In the genomic region with DNA sequence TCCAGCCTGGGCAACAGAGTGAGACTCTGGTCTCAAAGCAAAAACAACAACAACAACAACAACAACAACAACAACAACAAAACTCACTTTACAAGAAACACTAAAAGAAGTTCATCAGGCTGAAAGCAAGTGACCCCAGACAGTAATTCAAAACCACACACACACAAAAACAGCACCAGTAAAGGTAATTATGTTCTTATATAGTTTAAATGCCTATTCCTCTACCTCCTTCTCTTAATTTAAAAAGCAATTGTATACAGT, we compare ENCODE assay signal across 13 cellular contexts. TPM values are rescaled to one million over a fixed set of nuclear protein-coding genes. Genes with fewer than 3 reads are reported as not detected.
A peak's percentile ranks its signal among the peaks of the same experiment; 100 is the strongest.
DNase-seq lines count a peak whose midpoint lies in the region; ATAC-seq, FAIRE-seq and TF ChIP-seq lines count a peak whose summit lies in the region.
"Had no signal": no experiment of that assay in that cellular context is flagged by ENCODE, and none has a peak within 500 bp of the region (broad histone marks: within the 10 kb centered on the region; RNA-seq: fewer than 3 reads in every experiment).

No MANE protein-coding gene starts in this region.

- no peaks in the 10 kb centered on the region for H3K9me1 ChIP-seq in endothelial cell of umbilical vein (replicated peaks; ENCODE audit: control insufficient read depth, extremely low read depth, insufficient read depth, low read length)

- TSS peak; percentile 59 for BruUV-seq in OCI-LY7 (replicated peaks; lab: Mats Ljungman, UMichigan)
- no TSS peak for BruUV-seq in endothelial cell of umbilical vein (replicated peaks; lab: Mats Ljungman, UMichigan)

- no peaks in the 10 kb centered on the region for H3K27me3 ChIP-seq in endothelial cell of umbilical vein (ENCODE audit: control insufficient read depth in 2 of 2, insufficient read depth in 2 of 2, low read length in 2 of 2)
- H3K27me3 ChIP-seq in smooth muscle cell (ENCODE audit: low read depth), result no peaks in the 10 kb centered on the region
- H3K27me3 ChIP-seq in SJCRH30, result no peaks in the 10 kb centered on the region
- H3K27me3 ChIP-seq: cardiac muscle cell had no signal

- H3K9me2 ChIP-seq in OCI-LY7 (ENCODE audit: insufficient read depth, low read length), result no peaks in the 10 kb centered on the region

- H4K20me1 ChIP-seq in OCI-LY7 (ENCODE audit: insufficient read depth, low read length), result no peaks in the 10 kb centered on the region
- H4K20me1 ChIP-seq in endothelial cell of umbilical vein (replicated peaks; ENCODE audit: control insufficient read depth, extremely low read depth, insufficient read depth, low read length), result no peaks in the 10 kb centered on the region
- peaks cover 50% of the 10 kb centered on the region for H4K20me1 ChIP-seq in smooth muscle cell (ENCODE audit: low read depth)

- CTCF ChIA-PET in activated naive CD4-positive, alpha-beta T cell treated with anti-CD3 and anti-CD28 coated beads for 36 hours (lab: Charles Lee), result no interaction called here
- CTCF ChIA-PET in OCI-LY7 (lab: Charles Lee; ENCODE audit: unreplicated experiment), result no interaction called here
- CTCF ChIA-PET in endothelial cell of umbilical vein (lab: Charles Lee), result no interaction called here

- peaks cover 7% of the 10 kb centered on the region for H3K9me3 Mint-ChIP-seq in activated naive CD4-positive, alpha-beta T cell treated with anti-CD3 and anti-CD28 coated beads for 36 hours

- peaks cover 65% of the 10 kb centered on the region for H3K79me2 ChIP-seq in OCI-LY7 (ENCODE audit: insufficient read depth, low read depth, low read length)
- peaks cover 61% of the 10 kb centered on the region for H3K79me2 ChIP-seq in endothelial cell of umbilical vein (ENCODE audit: control insufficient read depth, insufficient read depth, low read length)
- H3K79me2 ChIP-seq in smooth muscle cell (ENCODE audit: low read depth), result peaks cover 62% of the 10 kb centered on the region

- FAIRE-seq in endothelial cell of umbilical vein (lab: Jason Lieb, UNC), result no peak
- FAIRE-seq: H54 had no signal

- dilution Hi-C loops in endothelial cell of umbilical vein (cut with MboI; ENCODE audit: extremely low pct_ligation_motif_present, low sequenced_read_pairs), result no loop called here

- H3K4me2 ChIP-seq in OCI-LY7 (ENCODE audit: low read length) (peak overlapping the region; percentile 91), endothelial cell of umbilical vein (ENCODE audit: insufficient read depth, low read length) (peak overlapping the region; percentile 82), smooth muscle cell (peak overlapping the region; percentile 90)

- H3K27me3 Mint-ChIP-seq in activated naive CD4-positive, alpha-beta T cell treated with anti-CD3 and anti-CD28 coated beads for 36 hours (ENCODE audit: low read depth), result no peaks in the 10 kb centered on the region

- H3K4me3 Mint-ChIP-seq in activated naive CD4-positive, alpha-beta T cell treated with anti-CD3 and anti-CD28 coated beads for 36 hours, result peak overlapping the region; percentile 90

- H3K36me3 Mint-ChIP-seq in activated naive CD4-positive, alpha-beta T cell treated with anti-CD3 and anti-CD28 coated beads for 36 hours (ENCODE audit: low read depth), result peaks cover 16% of the 10 kb centered on the region

- H3K4me3 ChIP-seq in OCI-LY7 (ENCODE audit: low read depth, low read length, poor library complexity, severe bottlenecking) (peak overlapping the region; percentile 96), endothelial cell of umbilical vein (replicated peaks in 1 of 3; ENCODE audit: insufficient read depth in 1 of 3, low read depth in 1 of 3, low read length in 3 of 3) (no peak overlapping the region), smooth muscle cell (peak overlapping the region; percentile 80), SJCRH30 (no peak overlapping the region)
- H3K4me3 ChIP-seq: lung had no signal

- H3F3A ChIP-seq in smooth muscle cell (ENCODE audit: low read depth), result no peaks in the 10 kb centered on the region

- TF ChIP-seq POLR2A in endothelial cell of umbilical vein (IDR thresholded peaks at IDR 0.05; ENCODE audit: low read depth, low read length), result no peak

- no peak for ATAC-seq in Right ventricle myocardium superior (ENCODE audit: poor library complexity)

- no peak for DNase-seq in activated naive CD4-positive, alpha-beta T cell treated with anti-CD3 and anti-CD28 coated beads for 36 hours
- DNase-seq in activated naive CD4-positive, alpha-beta T cell treated with anti-CD3 and anti-CD28 coated beads, Interleukin-2, amount 50 U/mL, for 16 hours, result no peak
- DNase-seq in OCI-LY7 (ENCODE audit: low spot score) (no peak), endothelial cell of umbilical vein (ENCODE audit: low read depth, low spot score) (no peak), smooth muscle cell (lab: John Stamatoyannopoulos, UW; ENCODE audit: unreplicated experiment) (no peak), CD1c-positive myeloid dendritic cell (ENCODE audit: extremely low spot score) (no peak), Right ventricle myocardium superior (no peak), SJCRH30 (no peak)
- DNase-seq: NCI-H1417, NCI-H510A had no signal

- no peak for TF ChIP-seq CTCF in OCI-LY7 (conservative IDR thresholded peaks at IDR 0.05; ENCODE audit: low read length)
- TF ChIP-seq CTCF in endothelial cell of umbilical vein (IDR thresholded peaks at IDR 0.05; ENCODE audit: extremely low read depth in 1 of 2, insufficient read depth in 1 of 2, low read depth in 1 of 2, low read length in 2 of 2), result no peak
- TF ChIP-seq CTCF in smooth muscle cell (IDR thresholded peaks at IDR 0.05; ENCODE audit: borderline replicate concordance, insufficient read depth, poor library complexity, severe bottlenecking), result no peak

- H3K9me3 ChIP-seq in OCI-LY7 (ENCODE audit: low read length), result peaks cover 24% of the 10 kb centered on the region; the same call in 1 of the 2 replicates
- H3K9me3 ChIP-seq in endothelial cell of umbilical vein (replicated peaks; ENCODE audit: control insufficient read depth, insufficient read depth, low read length), result no peaks in the 10 kb centered on the region
- H3K9me3 ChIP-seq in smooth muscle cell (replicated peaks; ENCODE audit: low read depth), result no peaks in the 10 kb centered on the region
- peaks cover 8% of the 10 kb centered on the region; the same call in 1 of the 2 replicates for H3K9me3 ChIP-seq in SJCRH30 (replicated peaks)

- intact Hi-C loops in activated naive CD4-positive, alpha-beta T cell treated with anti-CD3 and anti-CD28 coated beads for 36 hours (cut with micrococcal nuclease), result no loop called here
- intact Hi-C loops in OCI-LY7 (cut with micrococcal nuclease; ENCODE audit: unreplicated experiment) (no loop called here), endothelial cell of umbilical vein (cut with micrococcal nuclease) (no loop called here), Right ventricle myocardium superior (cut with DNase I) (no loop called here)

- peaks cover 51% of the 10 kb centered on the region for H3K4me1 Mint-ChIP-seq in activated naive CD4-positive, alpha-beta T cell treated with anti-CD3 and anti-CD28 coated beads for 36 hours (ENCODE audit: low read depth)

- H2AFZ ChIP-seq in OCI-LY7 (ENCODE audit: low read length), result no peak overlapping the region
- no peak overlapping the region for H2AFZ ChIP-seq in endothelial cell of umbilical vein (ENCODE audit: low read depth, low read length)
- no peak overlapping the region for H2AFZ ChIP-seq in smooth muscle cell (ENCODE audit: low read depth)

- peaks cover 51% of the 10 kb centered on the region for H3K36me3 ChIP-seq in OCI-LY7 (ENCODE audit: insufficient read depth, low read length)
- H3K36me3 ChIP-seq in endothelial cell of umbilical vein (ENCODE audit: control insufficient read depth in 2 of 2, extremely low read depth in 1 of 2, insufficient read depth in 2 of 2, low read length in 2 of 2), result peaks cover 0 to 2% of the 10 kb centered on the region in 2 experiments
- H3K36me3 ChIP-seq in smooth muscle cell (ENCODE audit: low read depth), result no peaks in the 10 kb centered on the region
- H3K36me3 ChIP-seq in SJCRH30, result peaks cover 28% of the 10 kb centered on the region; the same call in 1 of the 2 replicates

- no peak overlapping the region for H3K27ac ChIP-seq in OCI-LY7 (ENCODE audit: low read depth, low read length, poor library complexity, severe bottlenecking)
- H3K27ac ChIP-seq in endothelial cell of umbilical vein (ENCODE audit: insufficient read depth, low read depth, low read length), result no peak overlapping the region
- no peak overlapping the region for H3K27ac ChIP-seq in smooth muscle cell (ENCODE audit: low read depth)
- no peak overlapping the region for H3K27ac ChIP-seq in SJCRH30

- peaks cover 38% of the 10 kb centered on the region for H3K4me1 ChIP-seq in OCI-LY7 (ENCODE audit: insufficient read depth, low read length, poor library complexity, severe bottlenecking)
- peaks cover 12% of the 10 kb centered on the region for H3K4me1 ChIP-seq in endothelial cell of umbilical vein (ENCODE audit: control insufficient read depth, extremely low read depth, insufficient read depth, low read length)
- H3K4me1 ChIP-seq in smooth muscle cell (ENCODE audit: low read depth), result peaks cover 6% of the 10 kb centered on the region
- peaks cover 13% of the 10 kb centered on the region for H3K4me1 ChIP-seq in SJCRH30

- no peak overlapping the region for H3K9ac ChIP-seq in endothelial cell of umbilical vein (replicated peaks; ENCODE audit: extremely low read depth, insufficient read depth, low read length)
- H3K9ac ChIP-seq in smooth muscle cell (ENCODE audit: low read depth), result no peak overlapping the region

- no peak overlapping the region for H3K27ac Mint-ChIP-seq in activated naive CD4-positive, alpha-beta T cell treated with anti-CD3 and anti-CD28 coated beads for 36 hours

- POLR2A ChIA-PET in OCI-LY7 (lab: Charles Lee) (interaction anchor here (0.7 kb wide), 1 partner anchor 878 kb away, joined by 3 read pairs; no protein-coding TSS in a partner anchor), endothelial cell of umbilical vein (lab: Charles Lee) (no interaction called here)

RNA-seq across cellular contexts. Expression of a gene that starts 1.7 kb away (rescaled TPM):
- total RNA-seq in activated naive CD4-positive, alpha-beta T cell treated with anti-CD3 and anti-CD28 coated beads for 36 hours, result 10 to 100 TPM; 29.5 to 30.6 TPM
- total RNA-seq in OCI-LY7 (2014; rRNA removed; shearing (Covaris generic)), result 43.4 and 59.5 TPM in 2 replicates
- 39.0 and 42.0 TPM in 2 replicates for total RNA-seq in OCI-LY7 (2022)
- total RNA-seq in endothelial cell of umbilical vein, result 27.6 and 28.0 TPM in 2 replicates
- 28.6 and 31.7 TPM in 2 replicates for polyA plus RNA-seq in endothelial cell of umbilical vein
- polyA plus RNA-seq in endothelial cell of umbilical vein (2011; cell fraction: cytosol; rRNA removed), result 29.6 and 38.0 TPM in 2 replicates
- polyA plus RNA-seq in endothelial cell of umbilical vein (2011; cell fraction: nucleus; rRNA removed), result 38.4 and 43.5 TPM in 2 replicates
- polyA plus RNA-seq in endothelial cell of umbilical vein (2012), result 22.0 and 24.4 TPM in 2 replicates
- 22.2 and 22.6 TPM in 2 replicates for polyA minus RNA-seq in endothelial cell of umbilical vein
- polyA minus RNA-seq in endothelial cell of umbilical vein (2011; cell fraction: cytosol; rRNA and poly(A)+ RNA removed), result 21.9 TPM
- 10.3 and 11.6 TPM in 2 replicates for polyA minus RNA-seq in endothelial cell of umbilical vein (2011; cell fraction: nucleus; rRNA and poly(A)+ RNA removed)
- total RNA-seq in smooth muscle cell, result 26.0 and 34.6 TPM in 2 replicates
- 29.3 and 32.5 TPM in 2 replicates for polyA plus RNA-seq in smooth muscle cell
- 12.6 TPM for total RNA-seq in Right ventricle myocardium superior
- total RNA-seq in SJCRH30 (2014; rRNA removed; shearing (Covaris generic)), result 55.0 and 59.2 TPM in 2 replicates

RNA-seq across cellular contexts. Expression of a gene that starts 41.1 kb away (rescaled TPM):
- 1 to 10 TPM; 6.3 to 6.5 TPM for total RNA-seq in activated naive CD4-positive, alpha-beta T cell treated with anti-CD3 and anti-CD28 coated beads for 36 hours
- total RNA-seq in OCI-LY7 (2014; rRNA removed; shearing (Covaris generic)), result 15.2 and 21.6 TPM in 2 replicates
- total RNA-seq in OCI-LY7 (2022), result 16.0 and 17.9 TPM in 2 replicates
- total RNA-seq in endothelial cell of umbilical vein, result 10.6 and 11.7 TPM in 2 replicates
- polyA plus RNA-seq in endothelial cell of umbilical vein, result 9.4 and 11.8 TPM in 2 replicates
- 6.4 and 7.6 TPM in 2 replicates for polyA plus RNA-seq in endothelial cell of umbilical vein (2011; cell fraction: cytosol; rRNA removed)
- 13.8 and 14.8 TPM in 2 replicates for polyA plus RNA-seq in endothelial cell of umbilical vein (2011; cell fraction: nucleus; rRNA removed)
- 5.5 and 8.4 TPM in 2 replicates for polyA plus RNA-seq in endothelial cell of umbilical vein (2012)
- polyA minus RNA-seq in endothelial cell of umbilical vein, result 6.4 and 11.4 TPM in 2 replicates
- 4.5 TPM for polyA minus RNA-seq in endothelial cell of umbilical vein (2011; cell fraction: cytosol; rRNA and poly(A)+ RNA removed)
- polyA minus RNA-seq in endothelial cell of umbilical vein (2011; cell fraction: nucleus; rRNA and poly(A)+ RNA removed), result 5.3 and 10.0 TPM in 2 replicates
- total RNA-seq in smooth muscle cell, result 3.3 and 15.6 TPM in 2 replicates
- polyA plus RNA-seq in smooth muscle cell, result 4.5 and 5.7 TPM in 2 replicates
- 2.8 TPM for total RNA-seq in Right ventricle myocardium superior
- 5.6 and 6.4 TPM in 2 replicates for total RNA-seq in SJCRH30 (2014; rRNA removed; shearing (Covaris generic))

RNA-seq across cellular contexts. Expression of a gene that starts 41.4 kb away (rescaled TPM):
- total RNA-seq in activated naive CD4-positive, alpha-beta T cell treated with anti-CD3 and anti-CD28 coated beads for 36 hours, result 10 to 100 TPM; 25.4 to 27.3 TPM
- total RNA-seq in OCI-LY7 (2014; rRNA removed; shearing (Covaris generic)), result 26.8 and 36.5 TPM in 2 replicates
- total RNA-seq in OCI-LY7 (2022) (71.0 and 71.7 TPM in 2 replicates), endothelial cell of umbilical vein (41.8 and 43.0 TPM in 2 replicates), smooth muscle cell (12.6 and 16.8 TPM in 2 replicates), Right ventricle myocardium superior (32.3 TPM)
- polyA plus RNA-seq in endothelial cell of umbilical vein (12.4 and 16.3 TPM in 2 replicates), smooth muscle cell (25.4 and 30.9 TPM in 2 replicates)
- polyA plus RNA-seq in endothelial cell of umbilical vein (2011; cell fraction: cytosol; rRNA removed), result 19.5 and 21.5 TPM in 2 replicates
- polyA plus RNA-seq in endothelial cell of umbilical vein (2011; cell fraction: nucleus; rRNA removed), result 38.2 and 46.2 TPM in 2 replicates
- polyA plus RNA-seq in endothelial cell of umbilical vein (2012), result 31.4 and 33.5 TPM in 2 replicates
- 34.8 and 65.9 TPM in 2 replicates for polyA minus RNA-seq in endothelial cell of umbilical vein
- polyA minus RNA-seq in endothelial cell of umbilical vein (2011; cell fraction: cytosol; rRNA and poly(A)+ RNA removed), result 12.7 TPM
- polyA minus RNA-seq in endothelial cell of umbilical vein (2011; cell fraction: nucleus; rRNA and poly(A)+ RNA removed), result 20.1 and 30.9 TPM in 2 replicates
- 30.5 and 35.1 TPM in 2 replicates for total RNA-seq in SJCRH30 (2014; rRNA removed; shearing (Covaris generic))

Comparison
In these comparisons a context has a peak if more than half of its experiments do, and no peak if none do; other contexts are left out.
1. H3K4me3 ChIP-seq: peak in OCI-LY7 (single experiment) and smooth muscle cell (single experiment); none in endothelial cell of umbilical vein (0 of 3) and SJCRH30 (single experiment).
2. Peak in every context shown above with its lines, with median percentiles within 50 percentile points of each other: H3K4me2 ChIP-seq.